27 cellular contexts compared by ENCODE assay signal in the genomic region with DNA sequence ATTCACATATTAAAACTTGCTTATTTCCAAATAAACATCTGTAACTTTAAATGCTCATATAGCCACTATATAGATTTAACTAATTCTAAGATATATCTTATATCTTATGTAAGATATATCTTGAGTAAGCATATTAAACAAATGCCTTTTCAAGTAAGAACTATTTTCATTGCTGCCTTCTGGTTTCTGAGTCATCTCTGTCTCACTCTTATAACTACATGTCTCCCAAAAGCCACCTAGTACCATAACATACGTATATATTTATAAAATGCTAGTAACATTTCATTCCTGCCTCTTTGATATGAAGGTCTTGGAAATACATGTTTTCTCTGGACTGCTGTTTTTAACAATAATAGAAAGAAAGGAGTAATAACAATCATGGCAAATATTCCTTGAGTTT.
"Had no signal": no experiment of that assay in that cellular context is flagged by ENCODE, and none has a peak within 500 bp of the region (broad histone marks: within the 10 kb centered on the region; RNA-seq: fewer than 3 reads in every experiment).

No MANE protein-coding gene starts in this region.

- H3K9me3 ChIP-seq: esophagus muscularis mucosa, gastroesophageal sphincter, left lung, mucosa of descending colon, right lobe of liver, thyroid gland, upper lobe of left lung, vagina had no signal

- ATAC-seq: activated CD4-positive, alpha-beta T cell treated with anti-CD3 and anti-CD28 coated beads for 36 hours; activated CD8-positive, alpha-beta memory T cell treated with anti-CD3 and anti-CD28 coated beads, Interleukin-2, amount 10 ng/mL, durations not matched to agents 7 days and 5 days; activated CD8-positive, alpha-beta T cell treated with anti-CD3 and anti-CD28 coated beads, Interleukin-2, amount 10 ng/mL, durations not matched to agents 7 days and 5 days; activated naive CD4-positive, alpha-beta T cell treated with anti-CD3 and anti-CD28 coated beads, Interleukin-2, amount 50 U/mL, for 72 hours; activated T-cell treated with anti-CD3 and anti-CD28 coated beads, Interleukin-2, amount 50 U/mL, for 72 hours; gastroesophageal sphincter; left lung; mucosa of descending colon; natural killer cell treated with Interleukin-12 subunit alpha and Interleukin-12 subunit beta and Interleukin-15 and Interleukin-18, amount 100 ng/mL, for 72 hours; right lobe of liver; stimulated activated effector memory CD8-positive, alpha-beta T cell treated with anti-CD3 and anti-CD28 coated beads, Interleukin-12 subunit alpha, Interleukin-12 subunit beta, amount 100 ng/mL, for 72 hours had no signal

- DNase-seq: activated CD4-positive, alpha-beta T cell treated with anti-CD3 and anti-CD28 coated beads for 36 hours; activated CD4-positive, CD25-positive, alpha-beta regulatory T cell; activated CD8-positive, alpha-beta memory T cell treated with anti-CD3 and anti-CD28 coated beads, Interleukin-2, amount 10 ng/mL, durations not matched to agents 7 days and 5 days; activated CD8-positive, alpha-beta T cell treated with anti-CD3 and anti-CD28 coated beads, Interleukin-2, amount 10 ng/mL, durations not matched to agents 7 days and 5 days; activated naive CD4-positive, alpha-beta T cell; activated T-cell treated with anti-CD3 and anti-CD28 coated beads, Interleukin-2, amount 50 U/mL, for 72 hours; anterior cingulate cortex; brain microvascular endothelial cell; central memory CD4-positive, alpha-beta T cell; endodermal cell; hypothalamus; immature natural killer cell; kidney glomerular epithelial cell; left lung; mucosa of descending colon; right lobe of liver; stimulated activated CD4-positive, alpha-beta T cell treated with anti-CD3 and anti-CD28 coated beads, Interleukin-4, amount 100 ng/mL, for 24 hours; thyroid gland; upper lobe of left lung had no signal

- H3K4me1 ChIP-seq: gastroesophageal sphincter, left lung, right lobe of liver, thyroid gland, upper lobe of left lung, vagina had no signal

- H3K4me3 ChIP-seq: esophagus muscularis mucosa, gastroesophageal sphincter, left lung, lung, mucosa of descending colon, right lobe of liver, skin epidermis, thyroid gland, upper lobe of left lung, vagina had no signal

- H3K27ac ChIP-seq: brain microvascular endothelial cell, esophagus muscularis mucosa, gastroesophageal sphincter, left lung, right lobe of liver, skin epidermis, thyroid gland, upper lobe of left lung, vagina had no signal

- H3K27me3 ChIP-seq: brain microvascular endothelial cell, esophagus muscularis mucosa, gastroesophageal sphincter, left lung, right lobe of liver, thyroid gland, upper lobe of left lung, vagina had no signal

- H3K36me3 ChIP-seq: brain microvascular endothelial cell, esophagus muscularis mucosa, gastroesophageal sphincter, left lung, right lobe of liver, thyroid gland, upper lobe of left lung, vagina had no signal
